16 cellular contexts compared by ENCODE assay signal in the genomic region with DNA sequence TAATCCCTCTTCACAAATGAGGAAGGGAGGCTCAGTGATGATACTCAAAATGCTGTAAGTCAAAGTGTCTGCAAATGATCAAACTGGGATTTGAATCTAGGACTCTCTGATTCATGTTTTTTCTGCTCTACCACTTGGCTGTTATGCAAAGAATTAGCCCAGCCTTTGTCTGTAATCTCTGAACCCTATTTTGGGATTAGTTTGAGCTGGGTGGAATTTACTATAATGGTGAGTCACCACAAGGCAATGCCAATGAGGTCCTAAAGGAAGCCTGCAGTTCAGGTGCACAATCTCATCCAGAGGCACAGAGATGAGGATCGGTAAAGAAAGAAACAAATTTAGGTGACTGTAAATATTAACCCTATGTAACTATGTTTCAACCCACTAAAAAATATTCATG. TPM values are rescaled to one million over a fixed set of nuclear protein-coding genes. Genes with fewer than 3 reads are reported as not detected.
DNase-seq lines count a peak whose midpoint lies in the region; ATAC-seq, FAIRE-seq and TF ChIP-seq lines count a peak whose summit lies in the region.
"Had no signal": no experiment of that assay in that cellular context is flagged by ENCODE, and none has a peak within 500 bp of the region (broad histone marks: within the 10 kb centered on the region; RNA-seq: fewer than 3 reads in every experiment).

No MANE protein-coding gene starts in this region.

- intact Hi-C loops in spleen (cut with DNase I; ENCODE audit: low total_unique reads), result no loop called here

- peak; percentile 52 for DNase-seq in HCEC 1CT
- peak; percentile 24 to 59 for DNase-seq in SJCRH30
- peak; percentile 70 for DNase-seq in glomerular visceral epithelial cell (ENCODE audit: extremely low spot score)
- peak; percentile 73 for DNase-seq in small intestine
- DNase-seq in spleen, result no peak
- DNase-seq: activated CD4-positive, alpha-beta T cell treated with anti-CD3 and anti-CD28 coated beads, Interleukin-2, amount 10 ng/mL, durations not matched to agents 7 days and 5 days; activated naive CD4-positive, alpha-beta T cell treated with anti-CD3 and anti-CD28 coated beads, Interleukin-2, amount 10 ng/mL, durations not matched to agents 7 days and 5 days; DMS153; effector CD8-positive, alpha-beta T cell; KG1; NCI-H524 treated with DMSO at 0.1 percent for 48 hours; occipital lobe had no signal

- TF ChIP-seq CTCF in spleen (IDR thresholded peaks at IDR 0.05 in 8 of 11, conservative IDR thresholded peaks at IDR 0.05 in 3 of 11), result no peak

- H3K9me3 ChIP-seq in SJCRH30 (replicated peaks) (no peaks in the 10 kb centered on the region), small intestine (ENCODE audit: control insufficient read depth, low read depth) (no peaks in the 10 kb centered on the region), spleen (no peaks in the 10 kb centered on the region)
- H3K9me3 ChIP-seq: suprapubic skin had no signal

- TF ChIP-seq POLR2A in spleen (IDR thresholded peaks at IDR 0.05), result no peak

- H3K27me3 ChIP-seq in SJCRH30 (no peaks in the 10 kb centered on the region), small intestine (ENCODE audit: control insufficient read depth in 2 of 2, insufficient read depth in 2 of 2, low read length in 2 of 2) (no peaks in the 10 kb centered on the region), spleen (replicated peaks in 1 of 7) (no peaks in the 10 kb centered on the region)
- H3K27me3 ChIP-seq: suprapubic skin had no signal

- no peak for FAIRE-seq in small intestine (lab: Jason Lieb, UNC)

- H3K27ac ChIP-seq in SJCRH30 (no peak overlapping the region), small intestine (ENCODE audit: low read depth in 1 of 2, low read length in 1 of 2) (no peak overlapping the region), spleen (no peak overlapping the region)
- H3K27ac ChIP-seq: suprapubic skin had no signal

- H3K4me3 ChIP-seq in SJCRH30 (no peak overlapping the region), small intestine (ENCODE audit: low read depth in 1 of 2, low read length in 2 of 2) (no peak overlapping the region), spleen (no peak overlapping the region)
- H3K4me3 ChIP-seq: suprapubic skin had no signal

- H3K36me3 ChIP-seq in SJCRH30 (no peaks in the 10 kb centered on the region), small intestine (ENCODE audit: control insufficient read depth in 2 of 2, insufficient read depth in 2 of 2, low read length in 2 of 2) (peaks cover 0 to 2% of the 10 kb centered on the region in 2 donors), spleen (no peaks in the 10 kb centered on the region)
- H3K36me3 ChIP-seq: suprapubic skin had no signal

- ATAC-seq in GM18907 (IDR thresholded peaks at IDR 0.05; ENCODE audit: unreplicated experiment) (no peak), HG02973 (IDR thresholded peaks at IDR 0.05; ENCODE audit: unreplicated experiment) (no peak)
- ATAC-seq: SK-N-SH treated with all-trans-retinoic acid at 6 μM for 48 hours had no signal

- 21 to 58% (median 31%) methylated on average over 1 of the region's 1 CpG for WGBS in small intestine, 3 donors
- WGBS in spleen, 5 donors, result 78 to 93% (median 90%) methylated on average over 1 of the region's 1 CpG

- H3K4me1 ChIP-seq in SJCRH30, result peaks cover 17% of the 10 kb centered on the region
- H3K4me1 ChIP-seq in small intestine (ENCODE audit: control insufficient read depth in 2 of 2, insufficient read depth in 1 of 2, low read depth in 1 of 2, low read length in 1 of 2), result peaks cover 0 to 10% of the 10 kb centered on the region in 2 donors
- H3K4me1 ChIP-seq in spleen, result no peaks in the 10 kb centered on the region
- H3K4me1 ChIP-seq: suprapubic skin had no signal

RNA-seq across cellular contexts. Expression of gene RFK, which starts 29.2 kb away (rescaled TPM):
- total RNA-seq in SJCRH30 (2014; rRNA removed; shearing (Covaris generic)), result 35.4 and 37.0 TPM in 2 replicates
- polyA plus RNA-seq in small intestine, result 10 to 100 TPM; 28.3 to 67.3 (median 48.3) TPM
- total RNA-seq in spleen, result 10 to 100 TPM; 11.7 to 21.4 (median 16.4) TPM
- 10 to 100 TPM in 2 of 3 donors, 1 to 10 TPM in 1; 5.4 to 13.6 (median 10.1) TPM for polyA plus RNA-seq in spleen
